Comparison of ENCODE assay signal across 8 cellular contexts in genomic region chr20:33666293-33667244, GRCh38. TPM values are rescaled to one million over a fixed set of nuclear protein-coding genes. Genes with fewer than 3 reads are reported as not detected.
DNase-seq lines count a peak whose midpoint lies in the region; ATAC-seq lines count a peak whose summit lies in the region.

Gene ACTL10 (plus strand): TSS chr20:33666943. CDS start chr20:33667498, 555 bp downstream.

- H3K27me3 Mint-ChIP-seq in IgD-negative memory B cell = peaks cover 2% of the 10 kb centered on the region

- peaks cover 13 to 28% (median 24%) of the 10 kb centered on the region in 3 donors for H3K4me1 Mint-ChIP-seq in IgD-negative memory B cell

- H3K9ac ChIP-seq in subcutaneous abdominal adipose tissue (ENCODE audit: low read length in 5 of 5) = peak within 1 kb of the TSS in 4 of 5 donors; percentile 40 to 62 (median 50)

- DNase-seq in DMS79 (lab: John Stamatoyannopoulos, UW) (peak; percentile 94), SK-N-DZ (ENCODE audit: low spot score) (peak; percentile 99), germinal center (ENCODE audit: low spot score) (peak; percentile 89), non-pigmented ciliary epithelial cell (ENCODE audit: low read depth) (peak; percentile 91)
- DNase-seq in activated naive CD4-positive, alpha-beta T cell treated with anti-CD3 and anti-CD28 coated beads, Interleukin-2, amount 50 U/mL, for 16 hours = peak; percentile 78

- peak within 1 kb of the TSS; percentile 64 to 96 (median 94) for H3K27ac Mint-ChIP-seq in IgD-negative memory B cell

- ATAC-seq in GM21526 (IDR thresholded peaks at IDR 0.05; ENCODE audit: low FRiP score, unreplicated experiment) = peak; percentile 61

- no peaks in the 10 kb centered on the region for H3K36me3 Mint-ChIP-seq in IgD-negative memory B cell

- H3K4me3 ChIP-seq in subcutaneous abdominal adipose tissue (ENCODE audit: low read depth in 1 of 5, low read length in 5 of 5) = peak within 1 kb of the TSS; percentile 62 to 73 (median 67)

- H3K9me3 ChIP-seq in subcutaneous abdominal adipose tissue (ENCODE audit: control insufficient read depth in 5 of 5, low read length in 5 of 5) = no peaks in the 10 kb centered on the region

- no peaks in the 10 kb centered on the region for H3K27me3 ChIP-seq in subcutaneous abdominal adipose tissue (ENCODE audit: control insufficient read depth in 5 of 5, insufficient read depth in 4 of 5, low read length in 5 of 5)

- H3K36me3 ChIP-seq in subcutaneous abdominal adipose tissue (ENCODE audit: control insufficient read depth in 5 of 5, insufficient read depth in 5 of 5, low read length in 5 of 5) = peaks cover 0 to 25% (median 14%) of the 10 kb centered on the region in 5 donors

- H3K4me3 Mint-ChIP-seq in IgD-negative memory B cell = peak within 1 kb of the TSS; percentile 92 to 95 (median 94)

- H3K27ac ChIP-seq in subcutaneous abdominal adipose tissue (ENCODE audit: low read depth, low read length) = peak within 1 kb of the TSS; percentile 41

- H3K9me3 Mint-ChIP-seq in IgD-negative memory B cell = no peaks in the 10 kb centered on the region

- H3K4me1 ChIP-seq in subcutaneous abdominal adipose tissue (ENCODE audit: control insufficient read depth in 5 of 5, insufficient read depth in 5 of 5, low read length in 5 of 5) = peaks cover 3 to 45% (median 42%) of the 10 kb centered on the region in 5 donors

RNA-seq across cellular contexts. Expression of gene ACTL10, which starts in this region (rescaled TPM):
- 12.0 TPM for polyA plus RNA-seq in IgD-negative memory B cell
- 0.80 and 1.2 TPM in 2 replicates for polyA plus RNA-seq in SK-N-DZ (2014; cell fraction: cytosol; rRNA removed)
- 0.43 and 0.94 TPM in 2 replicates for polyA plus RNA-seq in SK-N-DZ (2014; cell fraction: nucleus; rRNA removed)

Comparison
In these comparisons a context has a peak if more than half of its experiments do, and no peak if none do; other contexts are left out.
1. Peak in every context shown above with its lines: DNase-seq, ATAC-seq, H3K4me3 ChIP-seq and H3K27ac ChIP-seq.